9 cellular contexts compared by ENCODE assay signal in genomic region chr20:31862157-31862470, GRCh38. TPM values are rescaled to one million over a fixed set of nuclear protein-coding genes. Genes with fewer than 3 reads are reported as not detected.
DNase-seq lines count a peak whose midpoint lies in the region; ATAC-seq and TF ChIP-seq lines count a peak whose summit lies in the region.
"Had no signal": no experiment of that assay in that cellular context is flagged by ENCODE, and none has a peak within 500 bp of the region (broad histone marks: within the 10 kb centered on the region; RNA-seq: fewer than 3 reads in every experiment).

No MANE protein-coding gene starts in this region.

- H3K4me1 Mint-ChIP-seq in activated T-cell treated with anti-CD3 and anti-CD28 coated beads, Interleukin-2, amount 50 U/mL, for 4 hours (ENCODE audit: low read depth), result peaks cover 9% of the 10 kb centered on the region
- peaks cover 13% of the 10 kb centered on the region for H3K4me1 Mint-ChIP-seq in stimulated activated effector memory CD8-positive, alpha-beta T cell treated with anti-CD3 and anti-CD28 coated beads, Interleukin-12 subunit alpha, Interleukin-12 subunit beta, amount 100 ng/mL, for 72 hours

- H3K36me3 Mint-ChIP-seq in activated T-cell treated with anti-CD3 and anti-CD28 coated beads, Interleukin-2, amount 50 U/mL, for 4 hours (ENCODE audit: insufficient read depth), result no peaks in the 10 kb centered on the region
- peaks cover 6% of the 10 kb centered on the region for H3K36me3 Mint-ChIP-seq in stimulated activated effector memory CD8-positive, alpha-beta T cell treated with anti-CD3 and anti-CD28 coated beads, Interleukin-12 subunit alpha, Interleukin-12 subunit beta, amount 100 ng/mL, for 72 hours

- peak overlapping the region; percentile 53; the same call in 1 of the 2 replicates for H3K27ac ChIP-seq in VCaP

- H3K9me3 Mint-ChIP-seq in activated T-cell treated with anti-CD3 and anti-CD28 coated beads, Interleukin-2, amount 50 U/mL, for 4 hours, result no peaks in the 10 kb centered on the region
- no peaks in the 10 kb centered on the region for H3K9me3 Mint-ChIP-seq in stimulated activated effector memory CD8-positive, alpha-beta T cell treated with anti-CD3 and anti-CD28 coated beads, Interleukin-12 subunit alpha, Interleukin-12 subunit beta, amount 100 ng/mL, for 72 hours

- H3K4me3 ChIP-seq in iPS-11a (ENCODE audit: low read depth, low read length), result peak overlapping the region; percentile 69

- ATAC-seq in activated T-cell treated with anti-CD3 and anti-CD28 coated beads, Interleukin-2, amount 50 U/mL, for 4 hours, result no peak
- no peak for ATAC-seq in stimulated activated effector memory CD8-positive, alpha-beta T cell treated with anti-CD3 and anti-CD28 coated beads, Interleukin-12 subunit alpha, Interleukin-12 subunit beta, amount 100 ng/mL, for 72 hours

- H3K27me3 Mint-ChIP-seq in activated T-cell treated with anti-CD3 and anti-CD28 coated beads, Interleukin-2, amount 50 U/mL, for 4 hours (ENCODE audit: low read depth), result peaks cover 29% of the 10 kb centered on the region

- peak overlapping the region; percentile 65 for H3K4me3 Mint-ChIP-seq in activated T-cell treated with anti-CD3 and anti-CD28 coated beads, Interleukin-2, amount 50 U/mL, for 4 hours
- H3K4me3 Mint-ChIP-seq in stimulated activated effector memory CD8-positive, alpha-beta T cell treated with anti-CD3 and anti-CD28 coated beads, Interleukin-12 subunit alpha, Interleukin-12 subunit beta, amount 100 ng/mL, for 72 hours, result peak overlapping the region; percentile 70

- no peak for DNase-seq in activated T-cell treated with anti-CD3 and anti-CD28 coated beads, Interleukin-2, amount 50 U/mL, for 4 hours
- no peak for DNase-seq in activated T-cell treated with anti-CD3 and anti-CD28 coated beads, Interleukin-2, amount 50 U/mL, for 1 hour
- no peak for DNase-seq in stimulated activated effector memory CD8-positive, alpha-beta T cell treated with anti-CD3 and anti-CD28 coated beads, Interleukin-12 subunit alpha, Interleukin-12 subunit beta, amount 100 ng/mL, for 72 hours (ENCODE audit: low spot score in 2 of 2)
- DNase-seq in NCI-H226, result no peak
- no peak for DNase-seq in superior temporal gyrus (ENCODE audit: extremely low spot score)
- DNase-seq in activated effector memory CD4-positive, alpha-beta T cell treated with anti-CD3 and anti-CD28 coated beads, Interleukin-2, amount 50 U/mL, for 16 hours, result no peak

- no peak overlapping the region for H3K27ac Mint-ChIP-seq in stimulated activated effector memory CD8-positive, alpha-beta T cell treated with anti-CD3 and anti-CD28 coated beads, Interleukin-12 subunit alpha, Interleukin-12 subunit beta, amount 100 ng/mL, for 72 hours

- TF ChIP-seq CTCF in VCaP (conservative IDR thresholded peaks at IDR 0.05), result no peak

RNA-seq across cellular contexts. Expression of gene DUSP15, which starts 8.2 kb away (rescaled TPM):
- total RNA-seq in activated T-cell treated with anti-CD3 and anti-CD28 coated beads, Interleukin-2, amount 50 U/mL, for 4 hours, result not detected
- total RNA-seq: PC-3 had no signal

RNA-seq across cellular contexts. Expression of gene TTLL9, which starts 8.3 kb away (rescaled TPM):
- total RNA-seq in activated T-cell treated with anti-CD3 and anti-CD28 coated beads, Interleukin-2, amount 50 U/mL, for 4 hours, result not detected
- total RNA-seq: PC-3 had no signal

RNA-seq across cellular contexts. Expression of gene FOXS1, which starts 16.7 kb away (rescaled TPM):
- not detected for total RNA-seq in activated T-cell treated with anti-CD3 and anti-CD28 coated beads, Interleukin-2, amount 50 U/mL, for 4 hours
- total RNA-seq: PC-3 had no signal

RNA-seq across cellular contexts. Expression of gene MYLK2, which starts 43.0 kb away (rescaled TPM):
- under 1 TPM in 2 of 3 donors, not detected in 1; 0.10 to 0.11 TPM for total RNA-seq in activated T-cell treated with anti-CD3 and anti-CD28 coated beads, Interleukin-2, amount 50 U/mL, for 4 hours
